Comparison of ENCODE assay signal across 16 cellular contexts in genomic region chr11:113470233-113470632, GRCh38. TPM values are rescaled to one million over a fixed set of nuclear protein-coding genes. Genes with fewer than 3 reads are reported as not detected.
"Had no signal": no experiment of that assay in that cellular context is flagged by ENCODE, and none has a peak within 500 bp of the region (broad histone marks: within the 10 kb centered on the region; RNA-seq: fewer than 3 reads in every experiment).

No MANE protein-coding gene starts in this region.

- H3K36me3 Mint-ChIP-seq: activated CD4-positive, alpha-beta memory T cell treated with anti-CD3 and anti-CD28 coated beads for 36 hours; activated naive CD8-positive, alpha-beta T cell; naive B cell; stimulated activated effector memory CD8-positive, alpha-beta T cell treated with anti-CD3 and anti-CD28 coated beads, Interleukin-12 subunit alpha, Interleukin-12 subunit beta, amount 100 ng/mL, for 72 hours had no signal

- H3K4me1 Mint-ChIP-seq: stimulated activated effector memory CD8-positive, alpha-beta T cell treated with anti-CD3 and anti-CD28 coated beads, Interleukin-12 subunit alpha, Interleukin-12 subunit beta, amount 100 ng/mL, for 72 hours had no signal

- ATAC-seq: esophagus mucosa; left colon; right cardiac atrium; stimulated activated effector memory CD8-positive, alpha-beta T cell treated with anti-CD3 and anti-CD28 coated beads, Interleukin-12 subunit alpha, Interleukin-12 subunit beta, amount 100 ng/mL, for 72 hours had no signal

- H3K9me3 Mint-ChIP-seq: activated CD4-positive, alpha-beta memory T cell treated with anti-CD3 and anti-CD28 coated beads for 36 hours; stimulated activated effector memory CD8-positive, alpha-beta T cell treated with anti-CD3 and anti-CD28 coated beads, Interleukin-12 subunit alpha, Interleukin-12 subunit beta, amount 100 ng/mL, for 72 hours had no signal

- H3K4me3 Mint-ChIP-seq: activated CD4-positive, alpha-beta memory T cell treated with anti-CD3 and anti-CD28 coated beads for 36 hours; activated naive CD8-positive, alpha-beta T cell; naive B cell; stimulated activated effector memory CD8-positive, alpha-beta T cell treated with anti-CD3 and anti-CD28 coated beads, Interleukin-12 subunit alpha, Interleukin-12 subunit beta, amount 100 ng/mL, for 72 hours had no signal

- H3K27ac Mint-ChIP-seq: activated CD4-positive, alpha-beta memory T cell treated with anti-CD3 and anti-CD28 coated beads for 36 hours; activated naive CD8-positive, alpha-beta T cell; stimulated activated effector memory CD8-positive, alpha-beta T cell treated with anti-CD3 and anti-CD28 coated beads, Interleukin-12 subunit alpha, Interleukin-12 subunit beta, amount 100 ng/mL, for 72 hours had no signal

- DNase-seq: activated CD4-positive, alpha-beta memory T cell treated with anti-CD3 and anti-CD28 coated beads for 36 hours; activated CD4-positive, CD25-positive, alpha-beta regulatory T cell treated with anti-CD3 and anti-CD28 coated beads, Interleukin-2, amount 50 U/mL, for 72 hours; activated gamma-delta T cell; activated T-cell treated with anti-CD3 and anti-CD28 coated beads, Interleukin-2, amount 50 U/mL, for 48 hours; brain microvascular endothelial cell; cerebellar nuclear complex; dermis blood vessel endothelial cell; left colon; midbrain; naive B cell; right cardiac atrium; tibial artery had no signal

RNA-seq across cellular contexts. Expression of gene DRD2, which starts 5.0 kb away (rescaled TPM):
- total RNA-seq: activated CD4-positive, alpha-beta memory T cell treated with anti-CD3 and anti-CD28 coated beads for 36 hours; dermis blood vessel endothelial cell; right cardiac atrium; T-helper 2 cell treated with Interferon-gamma antibody and Interleukin-4, amounts not matched to agents 100 ng/mL and 5 ng/mL, for 36 hours had no signal
